Comparison of ENCODE assay signal across 8 cellular contexts in the genomic region with DNA sequence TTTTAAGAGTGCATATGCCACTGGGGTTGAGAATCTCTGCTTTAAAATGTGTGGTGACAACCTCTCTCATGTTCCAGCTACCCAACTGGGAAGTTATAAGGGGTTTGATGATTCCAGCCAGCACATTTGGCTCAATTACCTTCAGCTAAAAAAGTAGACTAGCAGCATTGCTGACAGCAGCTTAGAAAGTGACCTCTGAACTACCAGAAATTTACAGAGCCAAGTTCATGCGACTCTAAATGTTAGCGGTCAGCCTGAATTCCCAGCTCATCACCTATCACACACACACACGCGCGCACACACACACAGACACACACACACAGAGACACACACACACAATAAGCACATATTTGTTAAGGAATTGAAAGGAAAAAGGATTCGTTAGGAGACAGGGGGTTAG.
"Had no signal": no experiment of that assay in that cellular context is flagged by ENCODE, and none has a peak within 500 bp of the region (broad histone marks: within the 10 kb centered on the region; RNA-seq: fewer than 3 reads in every experiment).

No MANE protein-coding gene starts in this region.

- DNase-seq: GDM1, GF-D8 had no signal

- FAIRE-seq: G401.6, GM12878, GM12891, GM12892, GM18507, GM19239 had no signal

- ATAC-seq: GM12878 had no signal

- H3K4me3 ChIP-seq: GM12878 had no signal
